3 cellular contexts compared by ENCODE assay signal in the genomic region with DNA sequence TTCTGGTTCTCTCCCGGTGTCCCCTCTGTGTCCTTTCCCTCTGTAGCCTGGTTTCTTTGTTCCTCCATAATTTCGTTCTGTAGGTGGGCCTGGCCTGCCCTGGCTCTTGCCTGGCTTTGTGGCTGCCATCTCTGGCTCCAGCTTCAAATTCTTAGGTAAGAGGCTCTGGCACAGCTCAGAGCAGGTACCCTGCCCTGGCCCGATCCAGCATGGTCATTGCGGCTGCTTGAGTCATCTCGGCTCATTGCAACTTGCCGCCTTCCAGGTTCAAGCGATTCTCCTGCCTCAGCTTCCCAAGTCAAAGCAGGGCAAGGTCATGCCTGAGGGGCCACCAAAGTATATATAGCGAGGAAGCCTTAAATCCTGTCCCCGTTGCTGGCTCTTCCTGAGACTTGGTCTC.
"Had no signal": no experiment of that assay in that cellular context is flagged by ENCODE, and none has a peak within 500 bp of the region (broad histone marks: within the 10 kb centered on the region; RNA-seq: fewer than 3 reads in every experiment).

No MANE protein-coding gene starts in this region.

- DNase-seq: GDM1, GF-D8 had no signal

- H3K4me3 ChIP-seq: GM12878 had no signal

- ATAC-seq: GM12878 had no signal
